Comparison of ENCODE assay signal across 17 cellular contexts in genomic region chr13:113437408-113438010, GRCh38. TPM values are rescaled to one million over a fixed set of nuclear protein-coding genes. Genes with fewer than 3 reads are reported as not detected.
DNase-seq lines count a peak whose midpoint lies in the region; ATAC-seq, FAIRE-seq and TF ChIP-seq lines count a peak whose summit lies in the region.
"Had no signal": no experiment of that assay in that cellular context is flagged by ENCODE, and none has a peak within 500 bp of the region (broad histone marks: within the 10 kb centered on the region; RNA-seq: fewer than 3 reads in every experiment).

No MANE protein-coding gene starts in this region.

- H3K9me3 ChIP-seq in WERI-Rb-1 (ENCODE audit: severe bottlenecking): peaks cover 3% of the 10 kb centered on the region
- no peaks in the 10 kb centered on the region for H3K9me3 ChIP-seq in HepG2 (ENCODE audit: low read length)
- H3K9me3 ChIP-seq in upper lobe of right lung: no peaks in the 10 kb centered on the region
- no peaks in the 10 kb centered on the region for H3K9me3 ChIP-seq in Peyer's patch
- H3K9me3 ChIP-seq: SJCRH30 had no signal

- FAIRE-seq in HepG2 (lab: Jason Lieb, UNC): peak; percentile 49
- FAIRE-seq: bronchial epithelial cell, islet of Langerhans had no signal

- CTCF ChIA-PET in HepG2 (lab: Yijun Ruan, JAX; ENCODE audit: low intra/inter-chr PET ratio, low total read pairs): no interaction called here

- in situ Hi-C loops in HepG2 (cut with HindIII; ENCODE audit: extremely low pct_ligation_motif_present, low pct_unique_long_range_greater_than_20kb): no loop called here

- WGBS in HepG2 (ENCODE audit: low lambda C conversion rate): 8% methylated on average over 5 of the region's 17 CpGs

- H3K27ac ChIP-seq in WERI-Rb-1 (peak overlapping the region; percentile 32), HepG2 (ENCODE audit: extremely low read length, insufficient read depth, low read length) (peak overlapping the region; percentile 56), upper lobe of right lung (no peak overlapping the region), Peyer's patch (no peak overlapping the region)
- H3K27ac ChIP-seq: SJCRH30 had no signal

- H3K4me2 ChIP-seq in HepG2 (ENCODE audit: low read depth, low read length): peak overlapping the region; percentile 79

- no peaks in the 10 kb centered on the region for H4K20me1 ChIP-seq in HepG2 (ENCODE audit: insufficient read depth, low read length)

- TF ChIP-seq CTCF in WERI-Rb-1 (IDR thresholded peaks at IDR 0.05; ENCODE audit: low read depth, low read length) (no peak), HepG2 (CRISPR knock-in tag; IDR thresholded peaks at IDR 0.05) (peak; percentile 52), upper lobe of right lung (IDR thresholded peaks at IDR 0.05) (no peak), Peyer's patch (IDR thresholded peaks at IDR 0.05) (no peak)

- intact Hi-C loops in Right ventricle myocardium superior (cut with DNase I): no loop called here
- intact Hi-C loops in cardiac septum (cut with DNase I): no loop called here
- intact Hi-C loops in HepG2 (cut with micrococcal nuclease; ENCODE audit: unreplicated experiment): no loop called here
- intact Hi-C loops in upper lobe of right lung (cut with DNase I): no loop called here

- TF ChIP-seq RAD21 in HepG2 (CRISPR knock-in tag; IDR thresholded peaks at IDR 0.05): no peak

- peak overlapping the region; percentile 51 for H3K9ac ChIP-seq in HepG2 (ENCODE audit: insufficient read depth, low read depth, low read length)

- ATAC-seq in Right ventricle myocardium superior (ENCODE audit: poor library complexity): peak; percentile 45
- peak; percentile 100 for ATAC-seq in HepG2
- peak; percentile 44 for ATAC-seq in upper lobe of right lung
- no peak for ATAC-seq in GM19035 (IDR thresholded peaks at IDR 0.05; ENCODE audit: unreplicated experiment)
- ATAC-seq: effector memory CD8-positive, alpha-beta T cell; HCT116 had no signal

- no peak overlapping the region for H3K4me3 ChIP-seq in WERI-Rb-1 (ENCODE audit: low read depth, low read length)
- H3K4me3 ChIP-seq in HepG2 (replicated peaks in 1 of 3; ENCODE audit: insufficient read depth in 1 of 3, low read depth in 2 of 3, low read length in 3 of 3): peak overlapping the region; percentile 24 to 66 (median 40); a peak in 5 of 6 replicates
- no peak overlapping the region for H3K4me3 ChIP-seq in upper lobe of right lung
- H3K4me3 ChIP-seq in Peyer's patch: no peak overlapping the region
- H3K4me3 ChIP-seq: SJCRH30 had no signal

- H2AFZ ChIP-seq in HepG2 (ENCODE audit: low read length): peak overlapping the region; percentile 71

- H3K4me1 ChIP-seq in HepG2 (ENCODE audit: insufficient read depth, low read length) (peaks cover 22% of the 10 kb centered on the region), upper lobe of right lung (no peaks in the 10 kb centered on the region), Peyer's patch (no peaks in the 10 kb centered on the region)

- H3K36me3 ChIP-seq in WERI-Rb-1: peaks cover 27% of the 10 kb centered on the region
- no peaks in the 10 kb centered on the region for H3K36me3 ChIP-seq in HepG2 (replicated peaks in 1 of 2; ENCODE audit: control insufficient read depth in 1 of 2, insufficient read depth in 2 of 2, low read length in 2 of 2)
- H3K36me3 ChIP-seq in upper lobe of right lung: no peaks in the 10 kb centered on the region
- H3K36me3 ChIP-seq in Peyer's patch: no peaks in the 10 kb centered on the region
- H3K36me3 ChIP-seq: SJCRH30 had no signal

- no peak for TF ChIP-seq EP300 in HepG2 (IDR thresholded peaks at IDR 0.05; ENCODE audit: low read depth in 2 of 2, low read length in 2 of 2)
- no peak; the same call in 1 of the 2 replicates for TF ChIP-seq EP300 in HepG2 (CRISPR knock-in tag; IDR thresholded peaks at IDR 0.05; ENCODE audit: borderline replicate concordance)

- H3K79me2 ChIP-seq in HepG2 (ENCODE audit: insufficient read depth, low read length): no peaks in the 10 kb centered on the region

- H3K27me3 ChIP-seq in WERI-Rb-1 (ENCODE audit: insufficient read depth, low read depth, severe bottlenecking) (no peaks in the 10 kb centered on the region), HepG2 (ENCODE audit: control insufficient read depth in 1 of 2, insufficient read depth in 2 of 2, low read length in 2 of 2) (0 out of 5 replicates have a peak, but pooled peaks cover 0 to 8% of the 10 kb centered on the region in 2 experiments), upper lobe of right lung (no peaks in the 10 kb centered on the region), Peyer's patch (no peaks in the 10 kb centered on the region)
- H3K27me3 ChIP-seq: SJCRH30 had no signal

- BruUV-seq in HepG2 (replicated peaks; lab: Mats Ljungman, UMichigan): no TSS peak

- DNase-seq in Right ventricle myocardium superior (peak; percentile 30), cardiac septum (ENCODE audit: low spot score) (no peak), WERI-Rb-1 (no peak), HepG2 (ENCODE audit: low spot score) (peak; percentile 76), upper lobe of right lung (no peak), NCI-H524 treated with DMSO at 0.1 percent for 48 hours (lab: John Stamatoyannopoulos, UW) (no peak), Peyer's patch (no peak)
- DNase-seq: activated naive CD4-positive, alpha-beta T cell treated with anti-CD3 and anti-CD28 coated beads, Interleukin-2, amount 50 U/mL, for 16 hours; effector memory CD8-positive, alpha-beta T cell; naive B cell; NCI-H2029; substantia nigra had no signal

- peak; percentile 69 to 72 for TF ChIP-seq POLR2A in HepG2 (IDR thresholded peaks at IDR 0.05; ENCODE audit: insufficient read depth in 1 of 2, low read depth in 2 of 2, low read length in 2 of 2)
- no peak for TF ChIP-seq POLR2A in Peyer's patch (IDR thresholded peaks at IDR 0.05)

- POLR2A ChIA-PET in HepG2 (lab: Yijun Ruan, JAX): interaction anchor here (0.7 to 1.2 kb wide), 9 partner anchors 9 to 50 kb away, joined by 3 to 12 read pairs (median 3); no protein-coding TSS in a partner anchor

TF ChIP-seq in HepG2, 621 proteins besides CTCF, POLR2A, EP300 and RAD21 (continues in another document):
- peak; percentile 75 for TF ChIP-seq DMAP1 (CRISPR knock-in tag; IDR thresholded peaks at IDR 0.05)

RNA-seq across cellular contexts. Expression of gene ADPRHL1, which starts 15.8 kb away (rescaled TPM):
- 506 TPM for total RNA-seq in Right ventricle myocardium superior
- total RNA-seq in cardiac septum: 480 TPM
- total RNA-seq in HepG2 (2016; rRNA removed; fragmentation: Illumina TruSeq; extraction: Trizol): 0.34 and 0.40 TPM in 2 replicates
- total RNA-seq in HepG2 (2016; cell fraction: cytosol; rRNA removed; fragmentation: Illumina TruSeq; extraction: Trizol; ENCODE audit: low read depth): 0.18 and 0.30 TPM in 2 replicates
- total RNA-seq in HepG2 (2016; cell fraction: insoluble cytoplasmic fraction; rRNA removed; fragmentation: Illumina TruSeq; extraction: Trizol): 0.37 and 0.50 TPM in 2 replicates
- total RNA-seq in HepG2 (2016; cell fraction: membrane; rRNA removed; fragmentation: Illumina TruSeq; extraction: Trizol): 0.62 TPM in 2 replicates
- 0.44 and 0.68 TPM in 2 replicates for total RNA-seq in HepG2 (2016; cell fraction: nucleus; rRNA removed; fragmentation: Illumina TruSeq; extraction: Trizol)
- 0.34 and 0.65 TPM in 2 replicates for polyA plus RNA-seq in HepG2 (2011; rRNA removed)
- 0.48 and 0.72 TPM in 2 replicates for polyA plus RNA-seq in HepG2 (2011; cell fraction: cytosol; rRNA removed)
- polyA plus RNA-seq in HepG2 (2011; cell fraction: nucleus; rRNA removed): 0.47 and 0.61 TPM in 2 replicates
- 0.56 and 0.63 TPM in 2 replicates for polyA plus RNA-seq in HepG2 (2012)
- 0.46 and 0.52 TPM in 2 replicates for polyA plus RNA-seq in HepG2 (2016; cell fraction: cytosol; fragmentation: Illumina TruSeq; extraction: Trizol; ENCODE audit: low read depth)
- 0.41 and 0.65 TPM in 2 replicates for polyA plus RNA-seq in HepG2 (2016; cell fraction: insoluble cytoplasmic fraction; fragmentation: Illumina TruSeq; extraction: Trizol; ENCODE audit: low read depth)
- polyA plus RNA-seq in HepG2 (2016; cell fraction: membrane; fragmentation: Illumina TruSeq; extraction: Trizol; ENCODE audit: low read depth): 0.74 and 1.2 TPM in 2 replicates
- 1.1 and 1.6 TPM in 2 replicates for polyA plus RNA-seq in HepG2 (2016; cell fraction: nucleus; fragmentation: Illumina TruSeq; extraction: Trizol; ENCODE audit: insufficient read depth, low read depth)
- 0.66 and 3.3 TPM in 2 replicates for polyA minus RNA-seq in HepG2 (2011; rRNA and poly(A)+ RNA removed; ENCODE audit: low replicate concordance)
- polyA minus RNA-seq in HepG2 (2011; cell fraction: cytosol; rRNA and poly(A)+ RNA removed): 0.30 TPM in 1 of 2 replicates, not detected in the other
- 0.64 and 0.87 TPM in 2 replicates for polyA minus RNA-seq in HepG2 (2011; cell fraction: nucleus; rRNA and poly(A)+ RNA removed)
- total RNA-seq in upper lobe of right lung: 1.9 TPM
- total RNA-seq in Peyer's patch: 10 to 100 TPM in 1 of 4 donors, 1 to 10 TPM in 2, not detected in 1; 3.9 to 15.2 (median 5.8) TPM

RNA-seq across cellular contexts. Expression of gene DCUN1D2, which starts 53.0 kb away (rescaled TPM):
- total RNA-seq in Right ventricle myocardium superior (196 TPM), cardiac septum (134 TPM), HepG2 (2016; rRNA removed; fragmentation: Illumina TruSeq; extraction: Trizol) (7.4 and 9.6 TPM in 2 replicates), upper lobe of right lung (24.6 TPM), Peyer's patch (10 to 100 TPM; 23.9 to 29.1 (median 26.9) TPM)
- total RNA-seq in HepG2 (2016; cell fraction: cytosol; rRNA removed; fragmentation: Illumina TruSeq; extraction: Trizol; ENCODE audit: low read depth): 12.3 and 13.3 TPM in 2 replicates
- 6.4 and 10.2 TPM in 2 replicates for total RNA-seq in HepG2 (2016; cell fraction: insoluble cytoplasmic fraction; rRNA removed; fragmentation: Illumina TruSeq; extraction: Trizol)
- total RNA-seq in HepG2 (2016; cell fraction: membrane; rRNA removed; fragmentation: Illumina TruSeq; extraction: Trizol): 9.2 and 9.7 TPM in 2 replicates
- 16.2 and 17.5 TPM in 2 replicates for total RNA-seq in HepG2 (2016; cell fraction: nucleus; rRNA removed; fragmentation: Illumina TruSeq; extraction: Trizol)
- 9.1 and 11.9 TPM in 2 replicates for polyA plus RNA-seq in HepG2 (2011; rRNA removed)
- polyA plus RNA-seq in HepG2 (2011; cell fraction: cytosol; rRNA removed): 7.6 and 8.0 TPM in 2 replicates
- polyA plus RNA-seq in HepG2 (2011; cell fraction: nucleus; rRNA removed): 23.2 and 28.2 TPM in 2 replicates
- polyA plus RNA-seq in HepG2 (2012): 11.5 and 12.0 TPM in 2 replicates
- 2.5 and 2.6 TPM in 2 replicates for polyA plus RNA-seq in HepG2 (2016; cell fraction: cytosol; fragmentation: Illumina TruSeq; extraction: Trizol; ENCODE audit: low read depth)
- polyA plus RNA-seq in HepG2 (2016; cell fraction: insoluble cytoplasmic fraction; fragmentation: Illumina TruSeq; extraction: Trizol; ENCODE audit: low read depth): 7.2 and 9.3 TPM in 2 replicates
- polyA plus RNA-seq in HepG2 (2016; cell fraction: membrane; fragmentation: Illumina TruSeq; extraction: Trizol; ENCODE audit: low read depth): 4.7 and 5.4 TPM in 2 replicates
- polyA plus RNA-seq in HepG2 (2016; cell fraction: nucleus; fragmentation: Illumina TruSeq; extraction: Trizol; ENCODE audit: insufficient read depth, low read depth): 56.9 and 58.1 TPM in 2 replicates
- 6.2 and 8.7 TPM in 2 replicates for polyA minus RNA-seq in HepG2 (2011; rRNA and poly(A)+ RNA removed; ENCODE audit: low replicate concordance)
- polyA minus RNA-seq in HepG2 (2011; cell fraction: cytosol; rRNA and poly(A)+ RNA removed): 2.3 and 2.4 TPM in 2 replicates
- 17.4 and 24.3 TPM in 2 replicates for polyA minus RNA-seq in HepG2 (2011; cell fraction: nucleus; rRNA and poly(A)+ RNA removed)

Comparison
In these comparisons a context has a peak if more than half of its experiments do, and no peak if none do; other contexts are left out.
1. DNase-seq: peak in Right ventricle myocardium superior (single experiment) and HepG2 (single experiment); none in cardiac septum (single experiment), WERI-Rb-1 (single experiment), upper lobe of right lung (single experiment), NCI-H524 treated with DMSO at 0.1 percent for 48 hours (single experiment) and Peyer's patch (0 of 3).
2. H3K27ac ChIP-seq: peak in WERI-Rb-1 (single experiment) and HepG2 (single experiment); none in upper lobe of right lung (single experiment) and Peyer's patch (0 of 4).
3. H3K4me3 ChIP-seq: peak in HepG2 (3 of 3); none in WERI-Rb-1 (single experiment), upper lobe of right lung (single experiment) and Peyer's patch (0 of 4).
4. POLR2A ChIP-seq: peak in HepG2 (2 of 2); none in Peyer's patch (0 of 2).
5. RNA of gene ADPRHL1, which starts 15.8 kb away (total RNA-seq): 506 TPM in Right ventricle myocardium superior (single experiment) and 480 TPM in cardiac septum (single experiment); 3.9 to 15.2 TPM in Peyer's patch, 1.9 TPM in upper lobe of right lung (single experiment) and 0.18 to 0.68 TPM in HepG2; every median in the first group is over 10 times any median in the second.